ENCODE assay signal across 9 cellular contexts in genomic region chr1:207962716-207963428, GRCh38. TPM values are rescaled to one million over a fixed set of nuclear protein-coding genes. Genes with fewer than 3 reads are reported as not detected.
A peak's percentile ranks its signal among the peaks of the same experiment; 100 is the strongest.
DNase-seq lines count a peak whose midpoint lies in the region; ATAC-seq and TF ChIP-seq lines count a peak whose summit lies in the region.
"Had no signal": no experiment of that assay in that cellular context is flagged by ENCODE, and none has a peak within 500 bp of the region (broad histone marks: within the 10 kb centered on the region; RNA-seq: fewer than 3 reads in every experiment).

No MANE protein-coding gene starts in this region.

- H3K27me3 Mint-ChIP-seq in naive thymus-derived CD8-positive, alpha-beta T cell: peaks cover 9 to 38% (median 29%) of the 10 kb centered on the region in 5 donors

- peak overlapping the region; percentile 70 for H3K27ac ChIP-seq in fibroblast of lung (ENCODE audit: insufficient read depth, low read length)

- POLR2A ChIA-PET in naive thymus-derived CD8-positive, alpha-beta T cell (lab: Charles Lee): interaction anchor here (0.9 to 3.0 kb wide), 7 partner anchors 43 to 166 kb away, joined by 3 to 26 read pairs (median 9); no protein-coding TSS in a partner anchor

- H4K20me1 ChIP-seq in fibroblast of lung (ENCODE audit: control insufficient read depth, extremely low read depth, insufficient read depth, low read length): no peaks in the 10 kb centered on the region

- H3K9me3 Mint-ChIP-seq in naive thymus-derived CD8-positive, alpha-beta T cell: no peaks in the 10 kb centered on the region

- peaks cover 10 to 19% (median 15%) of the 10 kb centered on the region in 4 donors for H3K4me1 Mint-ChIP-seq in naive thymus-derived CD8-positive, alpha-beta T cell

- no peaks in the 10 kb centered on the region for H3K36me3 Mint-ChIP-seq in naive thymus-derived CD8-positive, alpha-beta T cell

- H3K36me3 ChIP-seq in fibroblast of lung (ENCODE audit: control insufficient read depth, insufficient read depth, low read length): no peaks in the 10 kb centered on the region

- H3K4me2 ChIP-seq in fibroblast of lung (ENCODE audit: extremely low read depth, insufficient read depth, low read length): peak overlapping the region; percentile 93

- TF ChIP-seq CTCF in fibroblast of lung (conservative IDR thresholded peaks at IDR 0.05 in 1 of 2, IDR thresholded peaks at IDR 0.05 in 1 of 2; ENCODE audit: low read depth in 1 of 2, low read length in 2 of 2): no peak

- DNase-seq in AG20443 (ENCODE audit: low spot score) (peak; percentile 70), fibroblast of lung (ENCODE audit: low read depth in 2 of 2) (peak; percentile 29 to 43), ureter (ENCODE audit: low spot score) (peak; percentile 56)
- peak; percentile 35 to 44 for DNase-seq in activated CD4-positive, alpha-beta T cell treated with anti-CD3 and anti-CD28 coated beads, Interleukin-2, amount 50 U/mL, for 48 hours
- DNase-seq in naive thymus-derived CD8-positive, alpha-beta T cell: peak in 2 of 10 donors; percentile 11 to 33
- no peak for DNase-seq in activated effector memory CD4-positive, alpha-beta T cell treated with anti-CD3 and anti-CD28 coated beads, Interleukin-2, amount 50 U/mL, for 16 hours

- H2AFZ ChIP-seq in fibroblast of lung (ENCODE audit: low read length): peak overlapping the region; percentile 80

- no peaks in the 10 kb centered on the region for H3K79me2 ChIP-seq in fibroblast of lung (ENCODE audit: control insufficient read depth, insufficient read depth, low read length)

- H3K9me3 ChIP-seq in fibroblast of lung (ENCODE audit: control insufficient read depth, insufficient read depth, low read depth, low read length): no peaks in the 10 kb centered on the region

- no peaks in the 10 kb centered on the region for H3K27me3 ChIP-seq in fibroblast of lung (ENCODE audit: control insufficient read depth, insufficient read depth, low read length)

- ATAC-seq in GM18907 (IDR thresholded peaks at IDR 0.05; ENCODE audit: unreplicated experiment) (peak; percentile 32), HG03196 (IDR thresholded peaks at IDR 0.05; ENCODE audit: unreplicated experiment) (peak; percentile 19)
- ATAC-seq in naive thymus-derived CD8-positive, alpha-beta T cell: peak; percentile 36 to 41

- H3K27ac Mint-ChIP-seq in naive thymus-derived CD8-positive, alpha-beta T cell: peak overlapping the region in 9 of 10 donors; percentile 33 to 88 (median 82)

- H3K4me3 Mint-ChIP-seq in naive thymus-derived CD8-positive, alpha-beta T cell: peak overlapping the region; percentile 71 to 90 (median 84)

- peak overlapping the region; percentile 9 to 64 (median 52) for H3K4me3 ChIP-seq in fibroblast of lung (replicated peaks in 1 of 4; ENCODE audit: control extremely low read depth in 1 of 4, insufficient read depth in 1 of 4, low read depth in 3 of 4, low read length in 4 of 4)

- H3K9ac ChIP-seq in fibroblast of lung (ENCODE audit: insufficient read depth, low read length): peak overlapping the region; percentile 67

- H3K4me1 ChIP-seq in fibroblast of lung (ENCODE audit: control insufficient read depth, extremely low read depth, insufficient read depth, low read length): peaks cover 13% of the 10 kb centered on the region

RNA-seq across cellular contexts. Expression of gene CD34, which starts 51.9 kb away (rescaled TPM):
- total RNA-seq in fibroblast of lung (under 0.01 and 0.26 TPM in 2 replicates), ureter (40.9 TPM)
- polyA plus RNA-seq in fibroblast of lung: 0.51 and 0.72 TPM in 2 replicates
- 0.33 and 0.53 TPM in 2 replicates for polyA plus RNA-seq in fibroblast of lung (2012)
- 0.33 TPM in 1 of 2 replicates, not detected in the other for polyA minus RNA-seq in fibroblast of lung (ENCODE audit: low replicate concordance)
- total RNA-seq in naive thymus-derived CD8-positive, alpha-beta T cell: not detected
- polyA plus RNA-seq in naive thymus-derived CD8-positive, alpha-beta T cell: not detected
- total RNA-seq: HT1080 had no signal

Comparison
In these comparisons a context has a peak if more than half of its experiments do, and no peak if none do; other contexts are left out.
1. RNA of gene CD34, which starts 51.9 kb away (total RNA-seq): 40.9 TPM in ureter (single experiment); not detected in naive thymus-derived CD8-positive, alpha-beta T cell and under 0.01 to 0.26 TPM in fibroblast of lung; every median in the first group is over 10 times any median in the second.
2. Peak in every context shown above with its lines, with median percentiles within 50 percentile points of each other: ATAC-seq.